Comparison of ENCODE assay signal across 12 cellular contexts in genomic region chr9:133142657-133143592, GRCh38. TPM values are rescaled to one million over a fixed set of nuclear protein-coding genes. Genes with fewer than 3 reads are reported as not detected.
A peak's percentile ranks its signal among the peaks of the same experiment; 100 is the strongest.
DNase-seq lines count a peak whose midpoint lies in the region; ATAC-seq and TF ChIP-seq lines count a peak whose summit lies in the region.
"Had no signal": no experiment of that assay in that cellular context is flagged by ENCODE, and none has a peak within 500 bp of the region (broad histone marks: within the 10 kb centered on the region; RNA-seq: fewer than 3 reads in every experiment).

No MANE protein-coding gene starts in this region.

- TF ChIP-seq CTCF in Peyer's patch (IDR thresholded peaks at IDR 0.05) = peak in 1 of 6 experiments; percentile 2
- TF ChIP-seq CTCF in spleen (IDR thresholded peaks at IDR 0.05 in 8 of 11, conservative IDR thresholded peaks at IDR 0.05 in 3 of 11) = no peak

- no peaks in the 10 kb centered on the region for H3K36me3 ChIP-seq in Peyer's patch
- H3K36me3 ChIP-seq in spleen = no peaks in the 10 kb centered on the region

- 54 to 73% (median 70%) methylated on average over 13 to 18 of the region's 18 CpGs for WGBS in spleen, 5 donors

- H3K27me3 ChIP-seq in Peyer's patch = no peaks in the 10 kb centered on the region
- no peaks in the 10 kb centered on the region for H3K27me3 ChIP-seq in spleen (replicated peaks in 1 of 7)
- H3K27me3 ChIP-seq: testis had no signal

- H3K4me1 ChIP-seq in Peyer's patch = peaks cover 31 to 92% (median 36%) of the 10 kb centered on the region in 4 donors
- H3K4me1 ChIP-seq in spleen = peaks cover 35 to 89% (median 67%) of the 10 kb centered on the region in 6 donors

- H3K4me3 ChIP-seq in Peyer's patch = no peak overlapping the region
- no peak overlapping the region for H3K4me3 ChIP-seq in spleen

- TF ChIP-seq POLR2A in Peyer's patch (IDR thresholded peaks at IDR 0.05) (no peak), spleen (IDR thresholded peaks at IDR 0.05) (no peak)

- ATAC-seq in GM21526 (IDR thresholded peaks at IDR 0.05; ENCODE audit: low FRiP score, unreplicated experiment) = no peak

- H3K27ac ChIP-seq in Peyer's patch (peak overlapping the region; percentile 44 to 98 (median 78)), cingulate gyrus (ENCODE audit: low read depth, low read length) (peak overlapping the region; percentile 100), spleen (peak overlapping the region in 6 of 8 donors; percentile 10 to 82 (median 70))
- H3K27ac ChIP-seq: testis had no signal

- intact Hi-C loops in spleen (cut with DNase I; ENCODE audit: low total_unique reads) = no loop called here

- H3K9me3 ChIP-seq in Peyer's patch = no peaks in the 10 kb centered on the region
- H3K9me3 ChIP-seq in spleen = no peaks in the 10 kb centered on the region
- H3K9me3 ChIP-seq: A549, testis had no signal

- DNase-seq in NCI-H2227 (lab: John Stamatoyannopoulos, UW; ENCODE audit: unreplicated experiment) (peak; percentile 12), NCI-H2227 treated with DMSO at 0.1 percent for 48 hours (lab: John Stamatoyannopoulos, UW) (no peak), Peyer's patch (peak in 2 of 3 donors; percentile 61 to 70), spleen (peak; percentile 79), RKO (ENCODE audit: low spot score) (no peak), cortex of kidney (lab: John Stamatoyannopoulos, UW) (no peak)
- DNase-seq: NCI-H1930, testis had no signal

RNA-seq across cellular contexts. Expression of gene GBGT1, which starts 20.8 kb away (rescaled TPM):
- total RNA-seq in Peyer's patch (10 to 100 TPM in 3 of 4 donors, 1 to 10 TPM in 1; 7.0 to 49.5 (median 14.1) TPM), spleen (10 to 100 TPM; 16.8 to 52.8 (median 31.2) TPM)
- 10 to 100 TPM in 2 of 3 donors, 1 to 10 TPM in 1; 9.2 to 14.1 (median 10.7) TPM for polyA plus RNA-seq in spleen
- total RNA-seq: SK-MEL-5 had no signal

RNA-seq across cellular contexts. Expression of gene RALGDS, which starts 21.9 kb away (rescaled TPM):
- total RNA-seq in Peyer's patch (100 to 1,000 TPM in 2 of 4 donors, 10 to 100 TPM in 2; 53.1 to 237 (median 139) TPM), spleen (10 to 100 TPM; 50.6 to 74.3 (median 60.3) TPM)
- polyA plus RNA-seq in spleen = 10 to 100 TPM; 21.3 to 40.1 (median 27.2) TPM

Comparison
In these comparisons a context has a peak if more than half of its experiments do, and no peak if none do; other contexts are left out.
1. DNase-seq: peak in NCI-H2227 (single experiment), Peyer's patch (2 of 3) and spleen (single experiment); none in NCI-H2227 treated with DMSO at 0.1 percent for 48 hours (single experiment), RKO (single experiment) and cortex of kidney (single experiment).
2. Peak in every context shown above with its lines, with median percentiles within 50 percentile points of each other: H3K27ac ChIP-seq.